Comparison of ENCODE assay signal across 8 cellular contexts in genomic region chr9:81974764-81975163, GRCh38. TPM values are rescaled to one million over a fixed set of nuclear protein-coding genes. Genes with fewer than 3 reads are reported as not detected.
"Had no signal": no experiment of that assay in that cellular context is flagged by ENCODE, and none has a peak within 500 bp of the region (broad histone marks: within the 10 kb centered on the region; RNA-seq: fewer than 3 reads in every experiment).

No MANE protein-coding gene starts in this region.

- H2AFZ ChIP-seq: GM23338 had no signal

- H3K4me2 ChIP-seq: GM23338 had no signal

- DNase-seq: H9, HCEC 1CT had no signal

- FAIRE-seq: H1, H54, HepG2 had no signal

- ATAC-seq: GM23338, HepG2 had no signal

- H3K4me3 ChIP-seq: GM23338 had no signal

RNA-seq across cellular contexts. Expression of gene SPATA31D1, which starts 13.8 kb away (rescaled TPM):
- total RNA-seq: GM23338, H1, H9, HepG2, HT-29 had no signal
- polyA plus RNA-seq: GM23338, H1, HepG2, IgD-negative memory B cell had no signal

RNA-seq across cellular contexts. Expression of gene SPATA31D3, which starts 31.5 kb away (rescaled TPM):
- total RNA-seq: GM23338, H1, H9, HepG2, HT-29 had no signal
- polyA plus RNA-seq: GM23338, H1, HepG2, IgD-negative memory B cell had no signal

RNA-seq across cellular contexts. Expression of gene SPATA31D4, which starts 46.5 kb away (rescaled TPM):
- total RNA-seq: GM23338, H1, H9, HepG2, HT-29 had no signal
- polyA plus RNA-seq: GM23338, H1, HepG2, IgD-negative memory B cell had no signal
